In the genomic region with DNA sequence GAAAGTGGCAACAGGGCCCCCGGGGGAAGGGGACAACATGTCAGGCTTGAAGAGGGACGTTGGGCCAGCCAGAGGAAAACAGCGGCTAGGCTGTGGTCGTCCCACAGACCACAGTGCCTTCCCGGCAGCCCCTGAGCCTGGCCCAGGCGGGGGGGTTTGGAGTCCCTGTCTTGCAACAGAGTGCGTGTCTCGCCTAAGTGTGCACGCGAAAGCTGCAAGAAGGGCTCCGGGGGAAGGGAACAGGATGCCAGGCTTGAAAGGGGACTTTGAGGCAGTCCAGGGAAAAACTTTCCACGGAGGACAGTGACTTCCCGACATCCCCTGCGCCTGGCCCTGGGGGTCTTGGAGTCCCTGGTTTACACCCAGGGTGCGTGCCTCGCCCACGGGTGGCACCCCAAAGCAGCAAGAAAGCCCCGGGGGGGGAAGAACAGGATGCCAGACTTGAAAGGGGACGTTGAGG, we compare ENCODE assay signal across 15 cellular contexts.
A peak's percentile ranks its signal among the peaks of the same experiment; 100 is the strongest.
DNase-seq lines count a peak whose midpoint lies in the region; ATAC-seq, FAIRE-seq and TF ChIP-seq lines count a peak whose summit lies in the region.
"Had no signal": no experiment of that assay in that cellular context is flagged by ENCODE, and none has a peak within 500 bp of the region (broad histone marks: within the 10 kb centered on the region; RNA-seq: fewer than 3 reads in every experiment).

No MANE protein-coding gene starts in this region.

- no peak overlapping the region for H3K4me2 ChIP-seq in neural progenitor cell
- H3K4me2 ChIP-seq: GM23338 had no signal

- no peaks in the 10 kb centered on the region for H4K20me1 ChIP-seq in neural progenitor cell (ENCODE audit: low read depth)

- no peaks in the 10 kb centered on the region for H3F3A ChIP-seq in neural progenitor cell (ENCODE audit: low read depth)

- H3K9me3 ChIP-seq in psoas muscle (no peaks in the 10 kb centered on the region), neural progenitor cell (ENCODE audit: low read depth) (no peaks in the 10 kb centered on the region)

- FAIRE-seq in GM19239 (lab: Jason Lieb, UNC), result no peak
- FAIRE-seq: A204.1, D721Med had no signal

- H3K36me3 Mint-ChIP-seq in activated CD4-positive, alpha-beta T cell treated with anti-CD3 and anti-CD28 coated beads, Interleukin-2, amount 10 ng/mL, durations not matched to agents 24 days and 14 days (ENCODE audit: low read depth), result no peaks in the 10 kb centered on the region
- no peaks in the 10 kb centered on the region for H3K36me3 Mint-ChIP-seq in neural progenitor cell
- H3K36me3 Mint-ChIP-seq: CD14-positive monocyte; CD8-positive, alpha-beta T cell had no signal

- no peak overlapping the region for H3K27ac Mint-ChIP-seq in activated CD4-positive, alpha-beta T cell treated with anti-CD3 and anti-CD28 coated beads, Interleukin-2, amount 10 ng/mL, durations not matched to agents 24 days and 14 days
- no peak overlapping the region for H3K27ac Mint-ChIP-seq in neural progenitor cell
- H3K27ac Mint-ChIP-seq: CD8-positive, alpha-beta T cell; GM23338; H9 had no signal

- 83 to 89% (median 87%) methylated on average over 19 of the region's 19 CpGs for WGBS in psoas muscle, 3 donors

- H3K36me3 ChIP-seq in psoas muscle (ENCODE audit: insufficient read depth in 1 of 2, low read depth in 1 of 2), result no peaks in the 10 kb centered on the region
- H3K36me3 ChIP-seq in neural progenitor cell, result no peaks in the 10 kb centered on the region

- no peak for ATAC-seq in psoas muscle
- ATAC-seq: CD8-positive, alpha-beta T cell; GM23338 had no signal

- H3K4me1 ChIP-seq in psoas muscle (no peaks in the 10 kb centered on the region), neural progenitor cell (no peaks in the 10 kb centered on the region)

- no peak for TF ChIP-seq CTCF in psoas muscle (IDR thresholded peaks at IDR 0.05)
- TF ChIP-seq CTCF in neural progenitor cell (IDR thresholded peaks at IDR 0.05), result no peak

- no peak overlapping the region for H3K27ac ChIP-seq in psoas muscle
- H3K27ac ChIP-seq in neural progenitor cell, result no peak overlapping the region

- H3K79me2 ChIP-seq in neural progenitor cell (ENCODE audit: low read depth), result no peaks in the 10 kb centered on the region

- no peaks in the 10 kb centered on the region for H3K27me3 ChIP-seq in psoas muscle (ENCODE audit: insufficient read depth in 3 of 3, low read length in 2 of 3)
- H3K27me3 ChIP-seq in neural progenitor cell, result no peaks in the 10 kb centered on the region

- H3K4me3 Mint-ChIP-seq in activated CD4-positive, alpha-beta T cell treated with anti-CD3 and anti-CD28 coated beads, Interleukin-2, amount 10 ng/mL, durations not matched to agents 24 days and 14 days, result no peak overlapping the region
- H3K4me3 Mint-ChIP-seq in neural progenitor cell, result no peak overlapping the region
- H3K4me3 Mint-ChIP-seq: CD14-positive monocyte; CD8-positive, alpha-beta T cell; GM23338; H9 had no signal

- no peaks in the 10 kb centered on the region for H3K9me3 Mint-ChIP-seq in activated CD4-positive, alpha-beta T cell treated with anti-CD3 and anti-CD28 coated beads, Interleukin-2, amount 10 ng/mL, durations not matched to agents 24 days and 14 days
- H3K9me3 Mint-ChIP-seq in neural progenitor cell, result peaks cover 46% of the 10 kb centered on the region

- H3K9ac ChIP-seq in neural progenitor cell, result no peak overlapping the region

- no peak overlapping the region for H3K4me3 ChIP-seq in Jurkat, Clone E6-1 (ENCODE audit: low read length)
- no peak overlapping the region for H3K4me3 ChIP-seq in psoas muscle
- H3K4me3 ChIP-seq in neural progenitor cell, result no peak overlapping the region
- H3K4me3 ChIP-seq: GM23338 had no signal

- peak; percentile 23 for DNase-seq in activated CD4-positive, alpha-beta T cell treated with anti-CD3 and anti-CD28 coated beads, Interleukin-2, amount 10 ng/mL, durations not matched to agents 24 days and 14 days
- no peak for DNase-seq in activated CD4-positive, alpha-beta T cell treated with anti-CD3 and anti-CD28 coated beads, Interleukin-2, amount 50 U/mL, for 1 hour
- DNase-seq in Jurkat, Clone E6-1 (ENCODE audit: low read depth, low spot score), result peak; percentile 33
- peak; percentile 85 for DNase-seq in mesenteric fat pad (ENCODE audit: low spot score)
- no peak for DNase-seq in psoas muscle
- no peak for DNase-seq in GM19239 (ENCODE audit: insufficient read length, low spot score)
- DNase-seq in neural progenitor cell (ENCODE audit: low spot score), result no peak
- DNase-seq: CD8-positive, alpha-beta T cell; COR-L47; DMS153 had no signal

- intact Hi-C loops in activated CD4-positive, alpha-beta T cell treated with anti-CD3 and anti-CD28 coated beads, Interleukin-2, amount 10 ng/mL, durations not matched to agents 24 days and 14 days (cut with micrococcal nuclease), result no loop called here
- intact Hi-C loops in psoas muscle (cut with DNase I), result no loop called here

- no peak overlapping the region for H2AFZ ChIP-seq in neural progenitor cell (replicated peaks)
- H2AFZ ChIP-seq: GM23338 had no signal

- no peaks in the 10 kb centered on the region for H3K4me1 Mint-ChIP-seq in activated CD4-positive, alpha-beta T cell treated with anti-CD3 and anti-CD28 coated beads, Interleukin-2, amount 10 ng/mL, durations not matched to agents 24 days and 14 days
- H3K4me1 Mint-ChIP-seq in neural progenitor cell, result no peaks in the 10 kb centered on the region
- H3K4me1 Mint-ChIP-seq: CD14-positive monocyte, GM23338, H9 had no signal

- H3K27me3 Mint-ChIP-seq in activated CD4-positive, alpha-beta T cell treated with anti-CD3 and anti-CD28 coated beads, Interleukin-2, amount 10 ng/mL, durations not matched to agents 24 days and 14 days, result no peaks in the 10 kb centered on the region
- peaks cover 2% of the 10 kb centered on the region for H3K27me3 Mint-ChIP-seq in neural progenitor cell (ENCODE audit: insufficient read depth, low read depth)

Comparison
In these comparisons a context has a peak if more than half of its experiments do, and no peak if none do; other contexts are left out.
1. DNase-seq: peak in activated CD4-positive, alpha-beta T cell treated with anti-CD3 and anti-CD28 coated beads, Interleukin-2, amount 10 ng/mL, durations not matched to agents 24 days and 14 days (single experiment), Jurkat, Clone E6-1 (single experiment) and mesenteric fat pad (single experiment); none in activated CD4-positive, alpha-beta T cell treated with anti-CD3 and anti-CD28 coated beads, Interleukin-2, amount 50 U/mL, for 1 hour (single experiment), psoas muscle (0 of 2), GM19239 (single experiment) and neural progenitor cell (single experiment).